Comparison of ENCODE assay signal across 1 cellular context in the genomic region with DNA sequence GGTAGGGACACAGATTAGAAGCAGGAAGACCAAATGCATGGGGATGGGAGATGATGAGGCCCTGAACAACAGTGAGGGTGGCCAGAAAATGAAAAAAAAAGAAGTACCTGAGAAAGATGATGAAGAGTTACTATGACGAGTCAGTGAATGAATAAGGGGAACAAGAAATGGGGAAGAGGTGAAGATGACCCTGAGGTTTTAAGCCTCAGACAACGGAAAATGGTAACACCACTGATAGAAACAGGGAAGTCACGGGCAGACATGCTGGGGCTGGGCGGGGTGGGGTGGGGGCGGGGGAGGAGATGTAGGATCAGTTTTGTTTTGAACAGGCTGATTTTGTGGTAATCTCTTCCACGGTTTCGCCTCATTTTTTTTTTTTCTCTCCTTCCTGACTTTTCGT.
TF ChIP-seq lines count a peak whose summit lies in the region.

No MANE protein-coding gene starts in this region.

TF ChIP-seq in GM12878, 131 proteins besides CTCF, POLR2A, EP300 and RAD21 (continued from another document):
- TF ChIP-seq SPI1 (IDR thresholded peaks at IDR 0.05; ENCODE audit: borderline replicate concordance, insufficient read depth, low read depth, low read length) (peak; percentile 73; the same call in 1 of the 2 replicates), BHLHE40 (IDR thresholded peaks at IDR 0.05; ENCODE audit: borderline replicate concordance in 1 of 2, low read depth in 2 of 2, low read length in 1 of 2) (peak in 1 of 2 experiments; percentile 27; a peak in 1 of 4 replicates)
TF ChIP-seq in GM12878: peak in this region for 3.
